ENCODE assay signal across 14 cellular contexts in the genomic region with DNA sequence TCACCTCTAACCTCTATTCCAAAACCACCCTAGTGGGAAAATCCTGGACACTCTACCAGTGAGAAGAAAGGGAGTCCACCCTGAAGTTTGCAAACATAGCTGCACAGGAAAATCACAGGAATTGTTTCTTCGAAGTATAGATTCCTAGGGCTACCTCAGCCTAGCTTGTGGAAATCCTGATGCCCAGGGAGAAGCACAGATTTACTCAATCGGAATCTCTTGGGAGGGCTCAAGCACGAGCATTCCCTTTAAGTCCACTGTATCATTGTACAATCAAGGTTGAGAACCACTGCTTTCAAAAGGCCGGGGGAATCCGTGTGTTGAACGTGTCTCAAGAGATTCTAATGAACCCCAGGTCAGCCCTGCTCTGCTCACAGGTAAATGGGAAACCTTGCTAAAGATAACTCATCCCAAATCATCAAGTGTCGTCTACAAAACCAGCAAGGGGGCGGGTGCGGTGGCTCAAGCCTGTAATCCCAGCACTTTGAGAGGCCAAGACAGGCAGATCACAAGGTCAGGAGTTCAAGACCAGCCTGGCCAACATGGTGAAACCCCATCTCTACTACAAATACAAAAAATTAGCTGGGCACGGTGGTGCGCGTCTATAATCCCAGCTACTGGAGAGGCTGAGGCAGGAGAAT. TPM values are rescaled to one million over a fixed set of nuclear protein-coding genes. Genes with fewer than 3 reads are reported as not detected.
A peak's percentile ranks its signal among the peaks of the same experiment; 100 is the strongest.
DNase-seq lines count a peak whose midpoint lies in the region; ATAC-seq and TF ChIP-seq lines count a peak whose summit lies in the region.
"Had no signal": no experiment of that assay in that cellular context is flagged by ENCODE, and none has a peak within 500 bp of the region (broad histone marks: within the 10 kb centered on the region; RNA-seq: fewer than 3 reads in every experiment).

No MANE protein-coding gene starts in this region.

- peak overlapping the region; percentile 4 for H3K27ac Mint-ChIP-seq in activated T-helper 1 cell treated with anti-CD3 and anti-CD28 coated beads, Interleukin-12 subunit alpha, Interleukin-12 subunit beta, Interleukin-2, Interleukin-4 antibody, amounts not matched to agents 30 ng/mL and 10 ng/mL and 1 ng/mL, durations not matched to agents 14 hours and 24 hours and 36 hours

- in situ Hi-C loops in GM13976 (cut with MboI; ENCODE audit: low sequenced_read_pairs, unreplicated experiment) = no loop called here

- no peak overlapping the region for H2BK12ac ChIP-seq in mesenchymal stem cell (ENCODE audit: low read length in 2 of 2)

- no peaks in the 10 kb centered on the region for H3K79me1 ChIP-seq in mesenchymal stem cell (replicated peaks; ENCODE audit: low read length, poor library complexity, severe bottlenecking)

- no peaks in the 10 kb centered on the region for H3K9me3 ChIP-seq in mesenchymal stem cell (ENCODE audit: control insufficient read depth, low read length)
- H3K9me3 ChIP-seq: BLaER1 had no signal

- H3K18ac ChIP-seq in mesenchymal stem cell (ENCODE audit: low read depth in 1 of 2, low read length in 2 of 2) = no peak overlapping the region

- H2BK5ac ChIP-seq in mesenchymal stem cell (ENCODE audit: low read depth, low read length, poor library complexity, severe bottlenecking) = no peak overlapping the region

- no peaks in the 10 kb centered on the region for H3K9me3 Mint-ChIP-seq in activated T-helper 1 cell treated with anti-CD3 and anti-CD28 coated beads, Interleukin-12 subunit alpha, Interleukin-12 subunit beta, Interleukin-2, Interleukin-4 antibody, amounts not matched to agents 30 ng/mL and 10 ng/mL and 1 ng/mL, durations not matched to agents 14 hours and 24 hours and 36 hours

- no peak overlapping the region for H4K91ac ChIP-seq in mesenchymal stem cell (ENCODE audit: low read length)

- no peaks in the 10 kb centered on the region for H3K36me3 ChIP-seq in mesenchymal stem cell (ENCODE audit: control insufficient read depth in 1 of 2, insufficient read depth in 2 of 2, low read depth in 1 of 2, low read length in 2 of 2)
- H3K36me3 ChIP-seq: BLaER1 had no signal

- no peak overlapping the region for H3K14ac ChIP-seq in mesenchymal stem cell (ENCODE audit: low read length in 2 of 2)

- peaks cover 20% of the 10 kb centered on the region for H3K4me1 Mint-ChIP-seq in activated T-helper 1 cell treated with anti-CD3 and anti-CD28 coated beads, Interleukin-12 subunit alpha, Interleukin-12 subunit beta, Interleukin-2, Interleukin-4 antibody, amounts not matched to agents 30 ng/mL and 10 ng/mL and 1 ng/mL, durations not matched to agents 14 hours and 24 hours and 36 hours (ENCODE audit: low read depth)

- no peak overlapping the region for H4K8ac ChIP-seq in mesenchymal stem cell (ENCODE audit: low read length)

- no peak overlapping the region for H3K4me3 ChIP-seq in mesenchymal stem cell (ENCODE audit: insufficient read depth in 1 of 2, low read depth in 1 of 2, low read length in 2 of 2)
- H3K4me3 ChIP-seq: BLaER1 had no signal

- H3K4me3 Mint-ChIP-seq in activated T-helper 1 cell treated with anti-CD3 and anti-CD28 coated beads, Interleukin-12 subunit alpha, Interleukin-12 subunit beta, Interleukin-2, Interleukin-4 antibody, amounts not matched to agents 30 ng/mL and 10 ng/mL and 1 ng/mL, durations not matched to agents 14 hours and 24 hours and 36 hours = no peak overlapping the region

- TF ChIP-seq CTCF in GM13976 (IDR thresholded peaks at IDR 0.05; ENCODE audit: borderline replicate concordance, control extremely low read depth, extremely low read depth, insufficient read depth, missing control alignments) = no peak

- peaks cover 7% of the 10 kb centered on the region for H3K27me3 Mint-ChIP-seq in activated T-helper 1 cell treated with anti-CD3 and anti-CD28 coated beads, Interleukin-12 subunit alpha, Interleukin-12 subunit beta, Interleukin-2, Interleukin-4 antibody, amounts not matched to agents 30 ng/mL and 10 ng/mL and 1 ng/mL, durations not matched to agents 14 hours and 24 hours and 36 hours (ENCODE audit: insufficient read depth)

- H2BK120ac ChIP-seq in mesenchymal stem cell (ENCODE audit: low read depth, low read length) = no peak overlapping the region

- H2AFZ ChIP-seq in mesenchymal stem cell (ENCODE audit: low read depth, low read length) = no peak overlapping the region

- H2AK5ac ChIP-seq in mesenchymal stem cell (ENCODE audit: low read length, severe bottlenecking) = no peak overlapping the region

- peaks cover 0 to 18% of the 10 kb centered on the region in 2 experiments for H3K27me3 ChIP-seq in mesenchymal stem cell (ENCODE audit: control insufficient read depth in 1 of 2, insufficient read depth in 1 of 2, low read length in 2 of 2)
- H3K27me3 ChIP-seq: BLaER1 had no signal

- 77% methylated on average over 12 of the region's 12 CpGs for WGBS in mesenchymal stem cell

- no peak overlapping the region for H3K4ac ChIP-seq in mesenchymal stem cell (ENCODE audit: low read depth in 1 of 2, low read length in 2 of 2)

- no peak overlapping the region for H2BK15ac ChIP-seq in mesenchymal stem cell (ENCODE audit: low read depth, poor library complexity, severe bottlenecking)

- DNase-seq in GM13976 (ENCODE audit: low spot score) = peak; percentile 4
- no peak for DNase-seq in activated T-helper 1 cell treated with anti-CD3 and anti-CD28 coated beads, Interleukin-12 subunit alpha, Interleukin-12 subunit beta, Interleukin-2, Interleukin-4 antibody, amounts not matched to agents 30 ng/mL and 10 ng/mL and 1 ng/mL, durations not matched to agents 14 hours and 24 hours and 36 hours (ENCODE audit: low spot score)
- DNase-seq in mesenchymal stem cell = peak; percentile 37
- DNase-seq in sciatic nerve (ENCODE audit: low spot score) = peak; percentile 37
- no peak for DNase-seq in central memory CD4-positive, alpha-beta T cell
- no peak for DNase-seq in Ammon's horn (ENCODE audit: low spot score)
- no peak for DNase-seq in SW 1271 (lab: John Stamatoyannopoulos, UW)
- no peak for DNase-seq in HuH-7.5 (ENCODE audit: low spot score)
- DNase-seq: KBM-7, NCI-H1092, NCI-H1694, NCI-H2107 had no signal

- H3K4me2 ChIP-seq in mesenchymal stem cell (ENCODE audit: low read length, poor library complexity, severe bottlenecking) = no peak overlapping the region
- H3K4me2 ChIP-seq: BLaER1 had no signal

- ATAC-seq in sciatic nerve = no peak

- no peak overlapping the region for H3K9ac ChIP-seq in mesenchymal stem cell (ENCODE audit: low read length)
- H3K9ac ChIP-seq: BLaER1 had no signal

- H3K27ac ChIP-seq in mesenchymal stem cell (ENCODE audit: low read length, poor library complexity, severe bottlenecking) = no peak overlapping the region
- H3K27ac ChIP-seq: BLaER1 had no signal

- no peaks in the 10 kb centered on the region for H3K36me3 Mint-ChIP-seq in activated T-helper 1 cell treated with anti-CD3 and anti-CD28 coated beads, Interleukin-12 subunit alpha, Interleukin-12 subunit beta, Interleukin-2, Interleukin-4 antibody, amounts not matched to agents 30 ng/mL and 10 ng/mL and 1 ng/mL, durations not matched to agents 14 hours and 24 hours and 36 hours (ENCODE audit: low read depth)

- H3K23ac ChIP-seq in mesenchymal stem cell (ENCODE audit: low read length in 2 of 2) = no peak overlapping the region

- peaks cover 36% of the 10 kb centered on the region for H3K4me1 ChIP-seq in mesenchymal stem cell (ENCODE audit: control insufficient read depth, insufficient read depth, low read depth, low read length)

- intact Hi-C loops in activated T-helper 1 cell treated with anti-CD3 and anti-CD28 coated beads, Interleukin-12 subunit alpha, Interleukin-12 subunit beta, Interleukin-2, Interleukin-4 antibody, amounts not matched to agents 30 ng/mL and 10 ng/mL and 1 ng/mL, durations not matched to agents 14 hours and 24 hours and 36 hours (cut with micrococcal nuclease) = no loop called here
- intact Hi-C loops in sciatic nerve (cut with DNase I) = loop anchor here (5.0 kb wide), 2 partner anchors 79 to 844 kb away; a partner anchor contains a TSS

RNA-seq across cellular contexts. Expression of a gene that starts 34.1 kb away (rescaled TPM):
- total RNA-seq in activated T-helper 1 cell treated with anti-CD3 and anti-CD28 coated beads, Interleukin-12 subunit alpha, Interleukin-12 subunit beta, Interleukin-2, Interleukin-4 antibody, amounts not matched to agents 30 ng/mL and 10 ng/mL and 1 ng/mL, durations not matched to agents 14 hours and 24 hours and 36 hours = not detected in 2 replicates
- 0.15 TPM for polyA plus RNA-seq in mesenchymal stem cell (2013, experiment 1 of 2)
- polyA plus RNA-seq in mesenchymal stem cell (2013, experiment 2 of 2) = 0.23 TPM
- total RNA-seq in sciatic nerve = 5.2 TPM
- total RNA-seq: Daoy had no signal

Comparison
In these comparisons a context has a peak if more than half of its experiments do, and no peak if none do; other contexts are left out.
1. DNase-seq: peak in GM13976 (single experiment), mesenchymal stem cell (single experiment) and sciatic nerve (single experiment); none in activated T-helper 1 cell treated with anti-CD3 and anti-CD28 coated beads, Interleukin-12 subunit alpha, Interleukin-12 subunit beta, Interleukin-2, Interleukin-4 antibody, amounts not matched to agents 30 ng/mL and 10 ng/mL and 1 ng/mL, durations not matched to agents 14 hours and 24 hours and 36 hours (single experiment), central memory CD4-positive, alpha-beta T cell (single experiment), Ammon's horn (single experiment), SW 1271 (0 of 2) and HuH-7.5 (single experiment).